In the genomic region with DNA sequence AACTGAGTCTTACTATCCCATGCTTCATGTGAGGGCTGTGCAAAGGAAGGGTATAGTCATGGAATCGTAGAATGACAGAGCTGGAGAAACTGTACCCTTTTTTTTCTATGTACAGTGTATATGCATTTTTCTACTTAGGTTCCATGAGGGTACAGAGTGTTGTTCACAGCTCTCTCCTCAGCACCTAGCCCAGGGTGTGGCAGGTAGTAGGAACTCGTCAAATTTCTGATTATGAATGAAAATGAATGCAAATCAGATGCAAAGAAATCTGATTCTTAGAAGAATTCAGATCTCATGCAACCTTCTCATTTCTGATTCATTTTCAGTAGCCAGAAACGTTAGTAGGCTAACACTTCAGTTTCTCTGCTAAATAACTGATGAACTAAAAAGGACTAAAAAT, we compare ENCODE assay signal across 12 cellular contexts. TPM values are rescaled to one million over a fixed set of nuclear protein-coding genes. Genes with fewer than 3 reads are reported as not detected.
DNase-seq lines count a peak whose midpoint lies in the region; ATAC-seq, FAIRE-seq and TF ChIP-seq lines count a peak whose summit lies in the region.
"Had no signal": no experiment of that assay in that cellular context is flagged by ENCODE, and none has a peak within 500 bp of the region (broad histone marks: within the 10 kb centered on the region; RNA-seq: fewer than 3 reads in every experiment).

No MANE protein-coding gene starts in this region.

- H3K27ac Mint-ChIP-seq in astrocyte (ENCODE audit: unreplicated experiment) (peak overlapping the region; percentile 72), nephron progenitor cell (no peak overlapping the region)
- H3K27ac Mint-ChIP-seq: activated CD4-positive, alpha-beta memory T cell treated with anti-CD3 and anti-CD28 coated beads, Interleukin-2, amount 10 ng/mL, durations not matched to agents 7 days and 5 days had no signal

- RAD21 ChIA-PET in HCT116 (lab: Charles Lee; ENCODE audit: low non-redundant PET in 1 of 2, low total read pairs in 2 of 2, uncharacterized antibody in 2 of 2, unreplicated experiment in 2 of 2): interaction anchor here (0.7 to 1.0 kb wide), 3 partner anchors 46 to 450 kb away, joined by 3 to 4 read pairs (median 4); no protein-coding TSS in a partner anchor

- no peaks in the 10 kb centered on the region for H3K36me3 Mint-ChIP-seq in astrocyte (ENCODE audit: low read depth, unreplicated experiment)
- H3K36me3 Mint-ChIP-seq in nephron progenitor cell (ENCODE audit: low read depth): no peaks in the 10 kb centered on the region

- H4K20me1 ChIP-seq in HCT116 (ENCODE audit: insufficient read depth) (no peaks in the 10 kb centered on the region), astrocyte (ENCODE audit: insufficient read depth, low read length) (no peaks in the 10 kb centered on the region)

- POLR2A ChIA-PET in A549 (lab: Yijun Ruan, JAX): no interaction called here
- POLR2A ChIA-PET in HCT116 (lab: Charles Lee): interaction anchor here (0.7 kb wide), 1 partner anchor 167 kb away, joined by 4 read pairs; no protein-coding TSS in a partner anchor

- H3K9me3 Mint-ChIP-seq in astrocyte (ENCODE audit: unreplicated experiment) (no peaks in the 10 kb centered on the region), nephron progenitor cell (no peaks in the 10 kb centered on the region)
- H3K9me3 Mint-ChIP-seq: activated CD4-positive, alpha-beta memory T cell treated with anti-CD3 and anti-CD28 coated beads, Interleukin-2, amount 10 ng/mL, durations not matched to agents 7 days and 5 days had no signal

- 0 out of 3 replicates have a peak, but pooled peaks cover 3% of the 10 kb centered on the region for H3K4me1 ChIP-seq in A549
- peaks cover 0 to 10% of the 10 kb centered on the region in 2 experiments; a peak in 2 of 4 replicates for H3K4me1 ChIP-seq in HCT116 (ENCODE audit: control insufficient read depth in 1 of 2, insufficient read depth in 2 of 2, low read length in 2 of 2)
- peaks cover 11% of the 10 kb centered on the region for H3K4me1 ChIP-seq in astrocyte (ENCODE audit: insufficient read depth, low read length)

- no TSS peak for BruUV-seq in HCT116 (replicated peaks; lab: Mats Ljungman, UMichigan)

- H3K9me3 ChIP-seq in A549 (no peaks in the 10 kb centered on the region), HCT116 (ENCODE audit: control insufficient read depth in 1 of 2, insufficient read depth in 1 of 2, low read depth in 1 of 2, low read length in 2 of 2) (no peaks in the 10 kb centered on the region), astrocyte (ENCODE audit: insufficient read depth, low read depth, low read length) (no peaks in the 10 kb centered on the region)
- H3K9me3 ChIP-seq: SJCRH30 had no signal

- no peaks in the 10 kb centered on the region for H3K36me3 ChIP-seq in HCT116 (ENCODE audit: control insufficient read depth in 1 of 2, insufficient read depth in 2 of 2, low read length in 2 of 2)
- H3K36me3 ChIP-seq in astrocyte (ENCODE audit: insufficient read depth, low read length): no peaks in the 10 kb centered on the region
- H3K36me3 ChIP-seq: SJCRH30 had no signal

- H3K27me3 ChIP-seq in HCT116 (ENCODE audit: insufficient read depth, low read length) (no peaks in the 10 kb centered on the region), astrocyte (ENCODE audit: insufficient read depth, low read length) (no peaks in the 10 kb centered on the region)

- no peaks in the 10 kb centered on the region for H3K9me2 ChIP-seq in HCT116 (ENCODE audit: insufficient read depth)

- H3K27ac ChIP-seq in A549 (no peak overlapping the region), HCT116 (ENCODE audit: low read depth, low read length) (no peak overlapping the region), astrocyte (ENCODE audit: low read depth, low read length) (no peak overlapping the region)
- H3K27ac ChIP-seq: GM23248, SJCRH30 had no signal

- CTCF ChIA-PET in A549 (lab: Yijun Ruan, JAX): interaction anchor here (0.6 to 6.2 kb wide), 24 partner anchors 9 to 1645 kb away, joined by 3 to 75 read pairs (median 4); no protein-coding TSS in a partner anchor
- CTCF ChIA-PET in HCT116 (lab: Charles Lee): interaction anchor here (0.7 to 2.8 kb wide), 8 partner anchors 8 to 168 kb away, joined by 3 to 15 read pairs (median 4); no protein-coding TSS in a partner anchor

- peak overlapping the region; percentile 78 for H3K4me3 Mint-ChIP-seq in astrocyte (ENCODE audit: unreplicated experiment)
- H3K4me3 Mint-ChIP-seq in nephron progenitor cell: peak overlapping the region; percentile 86

- no peak for TF ChIP-seq CTCF in A549 (IDR thresholded peaks at IDR 0.05)
- no peak for TF ChIP-seq CTCF in HCT116 (IDR thresholded peaks at IDR 0.05 in 2 of 3, conservative IDR thresholded peaks at IDR 0.05 in 1 of 3; ENCODE audit: borderline replicate concordance in 1 of 3, insufficient read depth in 1 of 3, low read depth in 2 of 3, low read length in 2 of 3)
- TF ChIP-seq CTCF in astrocyte (IDR thresholded peaks at IDR 0.05; ENCODE audit: insufficient read depth, low read depth, low read length): no peak
- no peak for TF ChIP-seq CTCF in nephron progenitor cell (IDR thresholded peaks at IDR 0.05)

- no peak overlapping the region for H3K4me3 ChIP-seq in A549
- H3K4me3 ChIP-seq in HCT116 (replicated peaks in 1 of 2; ENCODE audit: low read depth in 1 of 2, low read length in 2 of 2): no peak overlapping the region; a peak in 1 of 4 replicates
- H3K4me3 ChIP-seq in astrocyte (ENCODE audit: insufficient read depth, low read depth, low read length): no peak overlapping the region

- no peaks in the 10 kb centered on the region for H3K79me2 ChIP-seq in HCT116 (ENCODE audit: insufficient read depth, low read length)
- H3K79me2 ChIP-seq in astrocyte (ENCODE audit: insufficient read depth, low read length): no peaks in the 10 kb centered on the region

- peak overlapping the region; percentile 62 for H2AFZ ChIP-seq in HCT116 (ENCODE audit: low read depth, low read length, poor library complexity, severe bottlenecking)
- no peak overlapping the region for H2AFZ ChIP-seq in astrocyte (ENCODE audit: low read depth, low read length)

- FAIRE-seq in A549 (lab: Jason Lieb, UNC): no peak
- no peak for FAIRE-seq in astrocyte (lab: Jason Lieb, UNC)

- TF ChIP-seq POLR2A in A549 (IDR thresholded peaks at IDR 0.05; ENCODE audit: low read length) (no peak), HCT116 (IDR thresholded peaks at IDR 0.05; ENCODE audit: borderline replicate concordance, extremely low read depth, insufficient read depth, insufficient read length) (no peak)

- ATAC-seq in A549 (no peak), HCT116 (no peak), HG03196 (IDR thresholded peaks at IDR 0.05; ENCODE audit: unreplicated experiment) (no peak), HG02852 (IDR thresholded peaks at IDR 0.05; ENCODE audit: unreplicated experiment) (no peak), GM21515 (IDR thresholded peaks at IDR 0.05; ENCODE audit: unreplicated experiment) (no peak), GM18498 (IDR thresholded peaks at IDR 0.05; ENCODE audit: unreplicated experiment) (no peak)

- intact Hi-C loops in HCT116 (cut with micrococcal nuclease): loop anchor here (2.0 to 5.0 kb wide), 3 partner anchors 72 to 450 kb away; no protein-coding TSS in a partner anchor

- no peak for TF ChIP-seq EP300 in A549 (IDR thresholded peaks at IDR 0.05)

- H3K4me1 Mint-ChIP-seq in astrocyte (ENCODE audit: low read depth, unreplicated experiment) (peaks cover 5% of the 10 kb centered on the region), nephron progenitor cell (peaks cover 12% of the 10 kb centered on the region)

- peaks cover 3% of the 10 kb centered on the region for H3K27me3 Mint-ChIP-seq in astrocyte (ENCODE audit: low read depth, unreplicated experiment)
- H3K27me3 Mint-ChIP-seq in nephron progenitor cell (ENCODE audit: low read depth, poor library complexity): peaks cover 18% of the 10 kb centered on the region

- WGBS in A549 (ENCODE audit: missing lambda C conversion rate): 10% methylated on average over 3 of the region's 3 CpGs

- no peak overlapping the region for H3K9ac ChIP-seq in HCT116 (ENCODE audit: low read length)
- peak overlapping the region; percentile 64 for H3K9ac ChIP-seq in astrocyte (ENCODE audit: low read length)
- H3K9ac ChIP-seq: GM23248 had no signal

- TF ChIP-seq RAD21 in A549 (conservative IDR thresholded peaks at IDR 0.05 in 1 of 2, IDR thresholded peaks at IDR 0.05 in 1 of 2) (no peak), HCT116 (IDR thresholded peaks at IDR 0.05; ENCODE audit: low read depth) (no peak)

- no peak for DNase-seq in A549 (ENCODE audit: low read depth in 1 of 2, low spot score in 1 of 2)
- no peak for DNase-seq in HCT116 (ENCODE audit: low read depth, low spot score)
- DNase-seq in astrocyte (ENCODE audit: low read depth): no peak
- DNase-seq in nephron progenitor cell: no peak
- DNase-seq: cortex of kidney had no signal

- H3K4me2 ChIP-seq in A549: peak overlapping the region; percentile 80
- peak overlapping the region; percentile 80 for H3K4me2 ChIP-seq in HCT116 (ENCODE audit: low read length)
- peak overlapping the region; percentile 85 for H3K4me2 ChIP-seq in astrocyte (ENCODE audit: low read length)

TF ChIP-seq in A549, 52 proteins besides CTCF, POLR2A, EP300 and RAD21 (continues in another document):
- TF ChIP-seq CHD2 (IDR thresholded peaks at IDR 0.05; ENCODE audit: low read length, partially characterized antibody) (no peak), EHF (CRISPR knock-in tag; IDR thresholded peaks at IDR 0.05) (no peak), HOXB5 (CRISPR knock-in tag; IDR thresholded peaks at IDR 0.05) (no peak), TFCP2L1 (CRISPR knock-in tag; IDR thresholded peaks at IDR 0.05) (no peak)

TF ChIP-seq in HCT116, 20 proteins besides CTCF, POLR2A, EP300 and RAD21:
- TF ChIP-seq, protein P1, sequence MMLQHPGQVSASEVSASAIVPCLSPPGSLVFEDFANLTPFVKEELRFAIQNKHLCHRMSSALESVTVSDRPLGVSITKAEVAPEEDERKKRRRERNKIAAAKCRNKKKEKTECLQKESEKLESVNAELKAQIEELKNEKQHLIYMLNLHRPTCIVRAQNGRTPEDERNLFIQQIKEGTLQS (IDR thresholded peaks at IDR 0.05): 0 out of 2 replicates have a peak, but pooled peaks have one; percentile 11
- TF ChIP-seq EZH2 (IDR thresholded peaks at IDR 0.05) (no peak), SP1 (IDR thresholded peaks at IDR 0.05; ENCODE audit: low read depth) (0 out of 2 replicates have a peak, but pooled peaks have one; percentile 19)

RNA-seq across cellular contexts. Expression of a gene that starts 18.1 kb away (rescaled TPM):
- polyA plus RNA-seq in A549 (2011; rRNA removed) (4.5 and 5.0 TPM in 2 replicates), A549 (2017; fragmentation: RNase III; extraction: RNeasy Plus Mini Kit Qiagen cat#74134 plus additional on column Dnase treatment) (3.6 to 3.8 TPM (median 3.6 TPM) in 3 replicates)
- 2.1 and 2.5 TPM in 2 replicates for polyA plus RNA-seq in A549 (2012; cell fraction: cytosol; rRNA removed)
- polyA plus RNA-seq in A549 (2012; cell fraction: nucleus; rRNA removed): 3.6 and 4.4 TPM in 2 replicates
- 15.8 and 16.8 TPM in 2 replicates for polyA minus RNA-seq in A549 (2011; rRNA and poly(A)+ RNA removed)
- total RNA-seq in HCT116 (2021; ENCODE audit: unreplicated experiment) (2.7 TPM), astrocyte (11.4 and 12.0 TPM in 2 replicates)
- polyA plus RNA-seq in HCT116 (2012): 1.8 and 2.4 TPM in 2 replicates
